19 cellular contexts compared by ENCODE assay signal in the genomic region with DNA sequence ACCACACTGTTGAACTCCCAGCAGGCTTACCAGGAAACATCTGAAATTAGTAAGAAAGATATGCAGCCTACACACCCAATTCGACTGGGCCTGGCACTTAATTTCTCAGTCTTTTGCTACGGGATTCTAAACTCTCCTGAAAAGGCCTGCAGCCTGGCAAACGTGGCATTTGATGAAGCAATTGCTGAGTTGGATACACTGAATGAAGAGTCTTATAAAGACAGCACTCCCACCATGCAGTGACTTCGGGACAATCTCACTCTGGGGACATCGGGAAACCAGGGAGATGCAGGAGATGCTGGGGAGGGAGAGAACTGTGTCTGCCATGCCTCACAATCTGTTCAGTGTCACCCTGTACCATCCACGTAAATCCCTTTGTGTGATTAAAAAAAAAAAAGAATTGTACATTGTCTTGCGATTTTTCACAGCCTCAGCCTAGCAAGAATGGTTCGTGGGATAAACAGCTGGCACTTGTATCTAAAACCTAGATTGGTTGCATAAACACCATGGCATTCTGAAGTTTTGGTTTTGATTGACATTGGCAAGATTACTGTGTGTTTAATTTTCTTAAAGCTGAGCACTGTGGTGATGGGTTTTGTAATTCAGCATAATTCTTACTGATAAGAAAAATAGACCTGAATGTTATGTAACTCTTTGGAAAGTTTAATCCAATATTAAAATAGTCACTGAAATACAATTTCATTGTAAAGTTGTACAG. TPM values are rescaled to one million over a fixed set of nuclear protein-coding genes. Genes with fewer than 3 reads are reported as not detected.
DNase-seq lines count a peak whose midpoint lies in the region; ATAC-seq and TF ChIP-seq lines count a peak whose summit lies in the region.
"Had no signal": no experiment of that assay in that cellular context is flagged by ENCODE, and none has a peak within 500 bp of the region (broad histone marks: within the 10 kb centered on the region; RNA-seq: fewer than 3 reads in every experiment).

No MANE protein-coding gene starts in this region.

- H3K4me1 ChIP-seq in DND-41 (ENCODE audit: insufficient read depth, low read length) = peaks cover 27% of the 10 kb centered on the region

- peaks cover 2% of the 10 kb centered on the region for H3K27me3 Mint-ChIP-seq in glutamatergic neuron (ENCODE audit: unreplicated experiment)

- H3K4me2 ChIP-seq in DND-41 (ENCODE audit: insufficient read depth, low read length) = peak overlapping the region; percentile 54
- H3K4me2 ChIP-seq: PC-9 had no signal

- H4K20me1 ChIP-seq in DND-41 (ENCODE audit: insufficient read depth, low read length) = no peaks in the 10 kb centered on the region

- DNase-seq in DND-41 (peak; percentile 18), glutamatergic neuron (no peak), superior temporal gyrus (ENCODE audit: extremely low spot score) (peak; percentile 69), HCEC 1CT (no peak)
- no peak for DNase-seq in stimulated activated CD4-positive, alpha-beta T cell treated with anti-CD3 and anti-CD28 coated beads, Interleukin-2, amount 100 ng/mL, for 24 hours
- DNase-seq: DMS 273 treated with DMSO at 0.1 percent for 48 hours, GDM1, H7, KBM-7, NCI-H1105 treated with DMSO at 0.1 percent for 48 hours, NCI-H187, NCI-H2107, NCI-H345, NCI-H524 treated with DMSO at 0.1 percent for 48 hours, PC-9 had no signal

- TF ChIP-seq CTCF in DND-41 (IDR thresholded peaks at IDR 0.05; ENCODE audit: borderline replicate concordance, extremely low read depth, low read length, poor library complexity, severe bottlenecking) = no peak
- TF ChIP-seq CTCF in glutamatergic neuron (IDR thresholded peaks at IDR 0.05; ENCODE audit: partially characterized antibody, unreplicated experiment) = no peak

- H3K9me3 ChIP-seq in DND-41 (ENCODE audit: insufficient read depth, low read length, severe bottlenecking) = no peaks in the 10 kb centered on the region

- peak overlapping the region; percentile 75 for H2AFZ ChIP-seq in DND-41 (ENCODE audit: low read depth, low read length)
- H2AFZ ChIP-seq: PC-9 had no signal

- H3K4me1 Mint-ChIP-seq in glutamatergic neuron (ENCODE audit: low read depth, unreplicated experiment) = peaks cover 24% of the 10 kb centered on the region

- no peak overlapping the region for H3K4me3 Mint-ChIP-seq in glutamatergic neuron (ENCODE audit: unreplicated experiment)

- H3K36me3 ChIP-seq in DND-41 (ENCODE audit: insufficient read depth, low read length) = no peaks in the 10 kb centered on the region

- H3K9ac ChIP-seq in DND-41 (ENCODE audit: low read depth, low read length) = peak overlapping the region; percentile 10; the same call in 1 of the 2 replicates

- no peak overlapping the region for H3K4me3 ChIP-seq in DND-41 (ENCODE audit: low read depth in 1 of 2, low read length in 2 of 2)
- H3K4me3 ChIP-seq: PC-9 had no signal

- peaks cover 9% of the 10 kb centered on the region for H3K9me3 Mint-ChIP-seq in glutamatergic neuron (ENCODE audit: unreplicated experiment)

- H3K36me3 Mint-ChIP-seq in glutamatergic neuron (ENCODE audit: unreplicated experiment) = peaks cover 5% of the 10 kb centered on the region

- H3K27ac Mint-ChIP-seq in glutamatergic neuron (ENCODE audit: unreplicated experiment) = peak overlapping the region; percentile 29

- H3K27ac ChIP-seq in DND-41 (ENCODE audit: low read length) = peak overlapping the region; percentile 72
- peak overlapping the region; percentile 85 for H3K27ac ChIP-seq in angular gyrus (ENCODE audit: low read depth, low read length)
- H3K27ac ChIP-seq: PC-9, RWPE1 had no signal

- ATAC-seq in DND-41 (ENCODE audit: insufficient read depth, low read depth) (peak; percentile 78), GM18511 (IDR thresholded peaks at IDR 0.05; ENCODE audit: unreplicated experiment) (no peak)

- H3K27me3 ChIP-seq in DND-41 (ENCODE audit: insufficient read depth, low read length, poor library complexity) = no peaks in the 10 kb centered on the region

- no peaks in the 10 kb centered on the region for H3K79me2 ChIP-seq in DND-41 (ENCODE audit: insufficient read depth, low read length)

RNA-seq across cellular contexts. Expression of a gene that starts 23.2 kb away (rescaled TPM):
- total RNA-seq in glutamatergic neuron (ENCODE audit: unreplicated experiment) = 32.3 TPM
- total RNA-seq: A673 had no signal

Comparison
In these comparisons a context has a peak if more than half of its experiments do, and no peak if none do; other contexts are left out.
1. DNase-seq: peak in DND-41 (single experiment) and superior temporal gyrus (single experiment); none in glutamatergic neuron (single experiment), HCEC 1CT (single experiment) and stimulated activated CD4-positive, alpha-beta T cell treated with anti-CD3 and anti-CD28 coated beads, Interleukin-2, amount 100 ng/mL, for 24 hours (0 of 2).